8 cellular contexts compared by ENCODE assay signal in the genomic region with DNA sequence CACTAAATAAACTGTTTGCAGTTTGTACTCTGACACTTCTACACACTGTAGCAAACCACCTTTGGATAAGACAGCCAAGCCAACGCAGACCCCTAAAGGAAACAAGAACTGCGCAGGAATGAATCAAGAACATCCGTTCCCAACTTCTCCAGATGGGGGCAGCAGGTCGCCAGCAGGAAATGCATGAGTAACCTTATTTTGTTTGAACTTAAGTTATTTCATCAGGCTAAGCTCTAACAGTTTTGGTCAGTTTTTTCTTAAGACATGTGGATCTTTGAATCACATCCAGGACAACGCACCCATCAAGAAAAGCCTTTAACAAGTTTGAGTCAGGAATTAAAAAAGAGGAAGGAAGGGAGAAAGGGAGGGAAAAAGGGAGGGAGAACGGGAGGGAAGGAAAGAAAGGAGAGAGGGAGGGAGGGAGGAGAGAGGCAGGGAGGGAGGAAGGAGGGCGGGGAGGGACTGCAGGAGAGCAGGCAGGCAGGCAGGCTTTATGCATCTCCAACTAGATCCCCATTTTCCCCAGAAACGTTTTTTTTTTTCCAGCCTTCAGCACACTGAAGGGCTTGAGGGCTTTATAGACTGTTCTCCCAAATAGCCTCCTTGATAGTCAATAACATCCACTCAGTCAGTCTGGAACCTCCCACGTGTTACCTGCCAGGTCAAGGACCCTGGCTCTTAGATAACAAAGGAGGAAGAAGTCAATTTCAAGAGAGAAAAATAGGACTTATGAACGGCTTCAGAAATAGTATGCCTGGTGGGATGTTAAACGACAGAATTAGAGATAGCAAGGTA. TPM values are rescaled to one million over a fixed set of nuclear protein-coding genes. Genes with fewer than 3 reads are reported as not detected.
A peak's percentile ranks its signal among the peaks of the same experiment; 100 is the strongest.
DNase-seq lines count a peak whose midpoint lies in the region; FAIRE-seq and TF ChIP-seq lines count a peak whose summit lies in the region.

No MANE protein-coding gene starts in this region.

- peak overlapping the region; percentile 97 for H2AFZ ChIP-seq in endothelial cell of umbilical vein (ENCODE audit: low read depth, low read length)

- H4K20me1 ChIP-seq in endothelial cell of umbilical vein (replicated peaks; ENCODE audit: control insufficient read depth, extremely low read depth, insufficient read depth, low read length): no peaks in the 10 kb centered on the region

- POLR2A ChIA-PET in endothelial cell of umbilical vein (lab: Charles Lee): interaction anchor here (0.9 kb wide), 1 partner anchor 109 kb away, joined by 4 read pairs; no protein-coding TSS in a partner anchor

- no peak for TF ChIP-seq POLR2A in endothelial cell of umbilical vein (IDR thresholded peaks at IDR 0.05; ENCODE audit: low read depth, low read length)

- no TSS peak for BruUV-seq in endothelial cell of umbilical vein (replicated peaks; lab: Mats Ljungman, UMichigan)

- peaks cover 11% of the 10 kb centered on the region for H3K4me1 ChIP-seq in endothelial cell of umbilical vein (ENCODE audit: control insufficient read depth, extremely low read depth, insufficient read depth, low read length)

- H3K9me3 Mint-ChIP-seq in CD14-positive monocyte: no peaks in the 10 kb centered on the region

- H3K79me2 ChIP-seq in endothelial cell of umbilical vein (ENCODE audit: control insufficient read depth, insufficient read depth, low read length): no peaks in the 10 kb centered on the region

- H3K4me1 Mint-ChIP-seq in CD14-positive monocyte: peaks cover 11% of the 10 kb centered on the region

- H3K27me3 Mint-ChIP-seq in CD14-positive monocyte (ENCODE audit: low read depth in 3 of 3): peaks cover 2 to 8% (median 2%) of the 10 kb centered on the region in 3 donors

- CTCF ChIA-PET in endothelial cell of umbilical vein (lab: Charles Lee): interaction anchor here (0.5 to 8.8 kb wide), 82 partner anchors 9 to 950 kb away, joined by 3 to 726 read pairs (median 4); partner anchors contain the start of genes ARSB, HOMER1 and JMY

- no peaks in the 10 kb centered on the region for H3K36me3 ChIP-seq in endothelial cell of umbilical vein (ENCODE audit: control insufficient read depth in 2 of 2, extremely low read depth in 1 of 2, insufficient read depth in 2 of 2, low read length in 2 of 2)

- H3K27me3 ChIP-seq in endothelial cell of umbilical vein (ENCODE audit: control insufficient read depth in 2 of 2, insufficient read depth in 2 of 2, low read length in 2 of 2): peaks cover 2 to 3% of the 10 kb centered on the region in 2 experiments

- intact Hi-C loops in CD14-positive monocyte (cut with micrococcal nuclease): loop anchor here (5.0 kb wide), 2 partner anchors 107 to 112 kb away; no protein-coding TSS in a partner anchor
- intact Hi-C loops in endothelial cell of umbilical vein (cut with micrococcal nuclease): loop anchor here (1.0 to 5.0 kb wide), 10 partner anchors 101 to 948 kb away; partner anchors contain the start of gene HOMER1

- peak overlapping the region; percentile 24 for H3K9ac ChIP-seq in endothelial cell of umbilical vein (replicated peaks; ENCODE audit: extremely low read depth, insufficient read depth, low read length)

- no peaks in the 10 kb centered on the region for H3K36me3 Mint-ChIP-seq in CD14-positive monocyte

- peak overlapping the region; percentile 62 for H3K27ac ChIP-seq in endothelial cell of umbilical vein (ENCODE audit: insufficient read depth, low read depth, low read length)

- FAIRE-seq in endothelial cell of umbilical vein (lab: Jason Lieb, UNC): peak; percentile 85

- peak overlapping the region in 2 of 7 donors; percentile 17 to 19 for H3K27ac Mint-ChIP-seq in CD14-positive monocyte

- peak overlapping the region; percentile 94 for H3K4me2 ChIP-seq in endothelial cell of umbilical vein (ENCODE audit: insufficient read depth, low read length)

- dilution Hi-C loops in endothelial cell of umbilical vein (cut with MboI; ENCODE audit: extremely low pct_ligation_motif_present, low sequenced_read_pairs): no loop called here

- H3K4me3 ChIP-seq in endothelial cell of umbilical vein (replicated peaks in 1 of 3; ENCODE audit: insufficient read depth in 1 of 3, low read depth in 1 of 3, low read length in 3 of 3): peak overlapping the region in 2 of 3 experiments; percentile 0 to 50

- H3K4me3 Mint-ChIP-seq in CD14-positive monocyte: peak overlapping the region in 1 of 2 donors; percentile 67

- H3K9me1 ChIP-seq in endothelial cell of umbilical vein (replicated peaks; ENCODE audit: control insufficient read depth, extremely low read depth, insufficient read depth, low read length): no peaks in the 10 kb centered on the region

- DNase-seq in CD14-positive monocyte (ENCODE audit: low spot score): no peak
- DNase-seq in HK-2 (ENCODE audit: unreplicated experiment): peak; percentile 50
- peak; percentile 60 for DNase-seq in NOMO-1 treated with dmso at 0.1 percent for 144 hours (lab: John Stamatoyannopoulos, UW; ENCODE audit: unreplicated experiment)
- DNase-seq in activated CD8-positive, alpha-beta memory T cell treated with anti-CD3 and anti-CD28 coated beads, Interleukin-2, amount 50 U/mL, for 24 hours (ENCODE audit: extremely low read depth): peak; percentile 28
- DNase-seq in endothelial cell of umbilical vein (ENCODE audit: low read depth, low spot score): peak; percentile 88
- DNase-seq in middle frontal gyrus (ENCODE audit: extremely low spot score, low spot score): peak; percentile 38
- DNase-seq in stimulated activated CD8-positive, alpha-beta memory T cell treated with anti-CD3 and anti-CD28 coated beads, Interleukin-2, amount 100 ng/mL, for 1 hour (ENCODE audit: low read depth in 2 of 2): peak; percentile 4 to 25
- no peak for DNase-seq in HuH-7.5 (ENCODE audit: low spot score)

- H3K9me3 ChIP-seq in endothelial cell of umbilical vein (replicated peaks; ENCODE audit: control insufficient read depth, insufficient read depth, low read length): no peaks in the 10 kb centered on the region

- TF ChIP-seq CTCF in CD14-positive monocyte (IDR thresholded peaks at IDR 0.05): peak; percentile 71
- peak; percentile 69 to 78 for TF ChIP-seq CTCF in endothelial cell of umbilical vein (IDR thresholded peaks at IDR 0.05; ENCODE audit: extremely low read depth in 1 of 2, insufficient read depth in 1 of 2, low read depth in 1 of 2, low read length in 2 of 2)

TF ChIP-seq in endothelial cell of umbilical vein, 7 proteins besides CTCF, POLR2A, EP300 and RAD21:
- TF ChIP-seq GATA2 (IDR thresholded peaks at IDR 0.05; ENCODE audit: insufficient read depth, insufficient read length, low read depth, low read length) (no peak), JUN (IDR thresholded peaks at IDR 0.05; ENCODE audit: borderline replicate concordance, insufficient read depth, insufficient read length, low read depth) (peak; percentile 37), EZH2 (IDR thresholded peaks at IDR 0.05; ENCODE audit: borderline replicate concordance, low read depth, low read length, severe bottlenecking) (no peak), POLR2AphosphoS5 (IDR thresholded peaks at IDR 0.05; ENCODE audit: insufficient read depth, low read depth, low read length) (no peak), MYC (IDR thresholded peaks at IDR 0.05; ENCODE audit: low read depth, low read length) (no peak), MAX (IDR thresholded peaks at IDR 0.05; ENCODE audit: insufficient read depth, insufficient read length) (no peak), FOS (IDR thresholded peaks at IDR 0.05; ENCODE audit: borderline replicate concordance, insufficient read depth, low read length) (peak; percentile 68)
TF ChIP-seq in endothelial cell of umbilical vein: peak in this region for 2.

RNA-seq across cellular contexts. Expression of gene BHMT, which starts 22.2 kb away (rescaled TPM):
- not detected for polyA plus RNA-seq in CD14-positive monocyte
- total RNA-seq in endothelial cell of umbilical vein: not detected in 2 replicates
- polyA plus RNA-seq in endothelial cell of umbilical vein: not detected in 2 replicates
- not detected in 2 replicates for polyA plus RNA-seq in endothelial cell of umbilical vein (2011; cell fraction: cytosol; rRNA removed)
- not detected in 2 replicates for polyA plus RNA-seq in endothelial cell of umbilical vein (2011; cell fraction: nucleus; rRNA removed)
- polyA plus RNA-seq in endothelial cell of umbilical vein (2012): not detected in 2 replicates
- not detected in 2 replicates for polyA minus RNA-seq in endothelial cell of umbilical vein
- not detected for polyA minus RNA-seq in endothelial cell of umbilical vein (2011; cell fraction: cytosol; rRNA and poly(A)+ RNA removed)
- polyA minus RNA-seq in endothelial cell of umbilical vein (2011; cell fraction: nucleus; rRNA and poly(A)+ RNA removed): not detected in 2 replicates

Comparison
In these comparisons a context has a peak if more than half of its experiments do, and no peak if none do; other contexts are left out.
1. DNase-seq: peak in HK-2 (single experiment), NOMO-1 treated with dmso at 0.1 percent for 144 hours (single experiment), activated CD8-positive, alpha-beta memory T cell treated with anti-CD3 and anti-CD28 coated beads, Interleukin-2, amount 50 U/mL, for 24 hours (single experiment), endothelial cell of umbilical vein (single experiment), middle frontal gyrus (single experiment) and stimulated activated CD8-positive, alpha-beta memory T cell treated with anti-CD3 and anti-CD28 coated beads, Interleukin-2, amount 100 ng/mL, for 1 hour (2 of 2); none in CD14-positive monocyte (single experiment) and HuH-7.5 (single experiment).